Comparison of ENCODE assay signal across 27 cellular contexts in genomic region chr2:140910683-140911082, GRCh38.
"Had no signal": no experiment of that assay in that cellular context is flagged by ENCODE, and none has a peak within 500 bp of the region (broad histone marks: within the 10 kb centered on the region; RNA-seq: fewer than 3 reads in every experiment).

No MANE protein-coding gene starts in this region.

- H3K4me3 Mint-ChIP-seq: dendritic cell treated with granulocyte-macrophage colony-stimulating factor and Interleukin-4, amounts not matched to agents 40 ng/mL and 50 ng/mL, for 4 days; effector memory CD8-positive, alpha-beta T cell; endodermal cell had no signal

- FAIRE-seq: endometrium, endothelial cell of umbilical vein had no signal

- H3K27me3 ChIP-seq: colonic mucosa, dorsolateral prefrontal cortex, esophagus muscularis mucosa, esophagus squamous epithelium, foreskin keratinocyte, gastrocnemius medialis, gastroesophageal sphincter, heart left ventricle, heart right ventricle had no signal

- H3K27ac Mint-ChIP-seq: dendritic cell treated with granulocyte-macrophage colony-stimulating factor and Interleukin-4, amounts not matched to agents 40 ng/mL and 50 ng/mL, for 4 days; effector memory CD8-positive, alpha-beta T cell; endodermal cell had no signal

- H3K4me1 ChIP-seq: colonic mucosa, esophagus muscularis mucosa, esophagus squamous epithelium, gastrocnemius medialis, gastroesophageal sphincter had no signal

- H3K36me3 ChIP-seq: colonic mucosa, esophagus muscularis mucosa, esophagus squamous epithelium, gastrocnemius medialis, gastroesophageal sphincter, heart left ventricle, heart right ventricle had no signal

- ATAC-seq: effector memory CD8-positive, alpha-beta T cell; esophagus mucosa; foreskin keratinocyte; gastrocnemius medialis; gastroesophageal sphincter; heart right ventricle had no signal

- H3K9me3 ChIP-seq: colonic mucosa, esophagus muscularis mucosa, esophagus squamous epithelium, gastrocnemius medialis, gastroesophageal sphincter, heart left ventricle, heart right ventricle had no signal

- H3K27me3 Mint-ChIP-seq: dendritic cell treated with granulocyte-macrophage colony-stimulating factor and Interleukin-4, amounts not matched to agents 40 ng/mL and 50 ng/mL, for 4 days; effector memory CD8-positive, alpha-beta T cell had no signal

- H3K9me3 Mint-ChIP-seq: endodermal cell had no signal

- H3K27ac ChIP-seq: colonic mucosa, coronary artery, dorsolateral prefrontal cortex, epithelial cell of prostate, esophagus muscularis mucosa, esophagus squamous epithelium, foreskin keratinocyte, gastrocnemius medialis, gastroesophageal sphincter, heart left ventricle, heart right ventricle had no signal

- DNase-seq: colonic mucosa; cortex of kidney; dermis blood vessel endothelial cell; dorsolateral prefrontal cortex; effector CD4-positive, alpha-beta T cell; effector CD8-positive, alpha-beta T cell; effector memory CD4-positive, alpha-beta T cell; effector memory CD8-positive, alpha-beta T cell; endodermal cell; erythroblast; esophagus squamous epithelium; foreskin fibroblast; foreskin keratinocyte; foreskin melanocyte; gastrocnemius medialis; glutamatergic neuron; head of caudate nucleus; heart left ventricle; heart right ventricle had no signal

- H3K4me3 ChIP-seq: colonic mucosa, coronary artery, dorsolateral prefrontal cortex, esophagus muscularis mucosa, esophagus squamous epithelium, gastrocnemius medialis, gastroesophageal sphincter, heart left ventricle, heart right ventricle had no signal
